Comparison of ENCODE assay signal across 10 cellular contexts in genomic region chr1:41618066-41618825, GRCh38.
A peak's percentile ranks its signal among the peaks of the same experiment; 100 is the strongest.
DNase-seq lines count a peak whose midpoint lies in the region; ATAC-seq and TF ChIP-seq lines count a peak whose summit lies in the region.
"Had no signal": no experiment of that assay in that cellular context is flagged by ENCODE, and none has a peak within 500 bp of the region (broad histone marks: within the 10 kb centered on the region; RNA-seq: fewer than 3 reads in every experiment).

No MANE protein-coding gene starts in this region.

- H3K4me3 Mint-ChIP-seq in CD14-positive monocyte: peak overlapping the region; percentile 34 to 71
- no peak overlapping the region for H3K4me3 Mint-ChIP-seq in osteocyte (ENCODE audit: unreplicated experiment)

- H3K27me3 Mint-ChIP-seq in CD14-positive monocyte (ENCODE audit: low read depth in 3 of 3): peaks cover 0 to 3% (median 0%) of the 10 kb centered on the region in 3 donors
- no peaks in the 10 kb centered on the region for H3K27me3 Mint-ChIP-seq in osteocyte (ENCODE audit: unreplicated experiment)

- DNase-seq in CD14-positive monocyte (ENCODE audit: low spot score) (no peak), amygdala (lab: John Stamatoyannopoulos, UW) (peak in 54 of 56 donors; percentile 24 to 95 (median 86)), globus pallidus (ENCODE audit: low spot score) (peak; percentile 97), osteocyte (ENCODE audit: extremely low spot score, unreplicated experiment) (peak; percentile 72), DMS53 treated with DMSO at 0.1 percent for 48 hours (lab: John Stamatoyannopoulos, UW; ENCODE audit: unreplicated experiment) (no peak)
- no peak for DNase-seq in stimulated activated CD4-positive, alpha-beta T cell treated with anti-CD3 and anti-CD28 coated beads, Interleukin-4, amount 100 ng/mL, for 24 hours
- DNase-seq: NCI-H69 had no signal

- ATAC-seq in GM19351 (IDR thresholded peaks at IDR 0.05; ENCODE audit: unreplicated experiment) (no peak), GM19452 (IDR thresholded peaks at IDR 0.05; ENCODE audit: unreplicated experiment) (no peak)
- ATAC-seq: activated CD4-positive, CD25-positive, alpha-beta regulatory T cell treated with anti-CD3 and anti-CD28 coated beads, Interleukin-2, amount 50 U/mL, for 24 hours had no signal

- H3K27ac Mint-ChIP-seq in CD14-positive monocyte: peak overlapping the region in 5 of 7 donors; percentile 11 to 70 (median 44)
- no peak overlapping the region for H3K27ac Mint-ChIP-seq in osteocyte (ENCODE audit: unreplicated experiment)

- H3K4me1 Mint-ChIP-seq in CD14-positive monocyte (peaks cover 41% of the 10 kb centered on the region), osteocyte (ENCODE audit: unreplicated experiment) (peaks cover 17% of the 10 kb centered on the region)

- TF ChIP-seq CTCF in CD14-positive monocyte (IDR thresholded peaks at IDR 0.05) (no peak), osteocyte (IDR thresholded peaks at IDR 0.05) (no peak)

- H3K36me3 Mint-ChIP-seq in CD14-positive monocyte: peaks cover 27 to 36% of the 10 kb centered on the region in 2 donors
- peaks cover 2% of the 10 kb centered on the region for H3K36me3 Mint-ChIP-seq in osteocyte (ENCODE audit: unreplicated experiment)

- intact Hi-C loops in CD14-positive monocyte (cut with micrococcal nuclease): loop anchor here in 1 of 2 donors (5.0 kb wide), 1 partner anchor 216 kb away; no protein-coding TSS in a partner anchor

- H3K9me3 Mint-ChIP-seq in CD14-positive monocyte: peaks cover 0 to 1% (median 0%) of the 10 kb centered on the region in 7 donors
- no peaks in the 10 kb centered on the region for H3K9me3 Mint-ChIP-seq in osteocyte (ENCODE audit: unreplicated experiment)

Comparison
In these comparisons a context has a peak if more than half of its experiments do, and no peak if none do; other contexts are left out.
1. DNase-seq: peak in amygdala (54 of 56), globus pallidus (single experiment) and osteocyte (single experiment); none in CD14-positive monocyte (single experiment), DMS53 treated with DMSO at 0.1 percent for 48 hours (single experiment) and stimulated activated CD4-positive, alpha-beta T cell treated with anti-CD3 and anti-CD28 coated beads, Interleukin-4, amount 100 ng/mL, for 24 hours (single experiment).